In the genomic region with DNA sequence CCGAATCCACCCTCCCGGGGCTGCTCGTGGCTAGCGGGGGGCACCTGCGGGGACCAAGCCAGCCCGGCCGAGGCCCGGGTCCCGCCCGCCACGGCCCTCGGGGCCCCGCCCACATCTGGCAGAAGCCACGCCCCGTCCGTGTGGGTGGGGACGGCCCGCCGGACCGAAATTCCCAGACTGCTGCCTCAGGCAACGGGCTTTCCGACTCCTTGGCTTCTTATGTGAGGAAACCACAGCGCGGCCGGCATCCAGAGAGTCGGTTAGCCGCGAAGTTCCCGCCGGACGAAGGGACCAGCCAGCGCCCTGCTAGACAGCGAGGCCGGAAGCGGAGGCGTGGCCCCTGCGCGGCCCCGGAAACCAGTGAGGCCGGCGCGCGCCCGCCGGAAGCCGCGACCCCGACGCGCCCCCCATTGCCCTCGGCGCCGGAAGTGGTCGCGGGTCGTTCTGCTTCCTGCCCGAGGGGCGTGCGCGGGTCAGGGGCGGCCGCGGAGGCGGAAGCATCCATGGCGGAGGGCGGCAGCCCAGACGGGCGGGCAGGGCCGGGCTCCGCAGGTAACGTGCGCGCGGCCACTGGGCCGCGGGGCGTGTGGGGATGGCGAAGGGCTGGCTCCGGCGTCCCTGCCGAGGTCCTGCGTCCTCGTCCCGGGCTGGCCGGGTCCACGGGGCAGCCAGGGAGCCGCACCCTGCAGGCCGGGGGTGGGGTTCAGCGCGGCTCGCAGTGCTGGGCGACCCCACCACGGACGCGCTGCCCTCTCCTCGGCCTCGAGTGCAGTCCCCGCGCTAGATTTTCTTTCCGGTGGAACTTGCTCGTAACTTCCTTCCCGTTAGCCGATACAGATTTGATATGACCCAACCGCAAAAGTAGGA, we compare ENCODE assay signal across 8 cellular contexts. TPM values are rescaled to one million over a fixed set of nuclear protein-coding genes. Genes with fewer than 3 reads are reported as not detected.
DNase-seq lines count a peak whose midpoint lies in the region; ATAC-seq and TF ChIP-seq lines count a peak whose summit lies in the region.

A gene with protein sequence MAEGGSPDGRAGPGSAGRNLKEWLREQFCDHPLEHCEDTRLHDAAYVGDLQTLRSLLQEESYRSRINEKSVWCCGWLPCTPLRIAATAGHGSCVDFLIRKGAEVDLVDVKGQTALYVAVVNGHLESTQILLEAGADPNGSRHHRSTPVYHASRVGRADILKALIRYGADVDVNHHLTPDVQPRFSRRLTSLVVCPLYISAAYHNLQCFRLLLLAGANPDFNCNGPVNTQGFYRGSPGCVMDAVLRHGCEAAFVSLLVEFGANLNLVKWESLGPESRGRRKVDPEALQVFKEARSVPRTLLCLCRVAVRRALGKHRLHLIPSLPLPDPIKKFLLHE (plus strand): TSS at position 360 of the 867 bp plus-strand sequence. CDS start 144 bp downstream, at position 504.

- peak within 1 kb of the TSS; percentile 39; the same call in 1 of the 2 replicates for H2AFZ ChIP-seq in OCI-LY1 (ENCODE audit: low read length)

- peak within 1 kb of the TSS; percentile 91 for H3K4me3 ChIP-seq in CD8-positive, alpha-beta memory T cell (ENCODE audit: low read length)
- H3K4me3 ChIP-seq in OCI-LY1 (ENCODE audit: low read depth, low read length, poor library complexity, severe bottlenecking): peak within 1 kb of the TSS; percentile 93
- peak within 1 kb of the TSS; percentile 86 for H3K4me3 ChIP-seq in epithelial cell of esophagus (ENCODE audit: low read length)

- H3K4me1 Mint-ChIP-seq in CD8-positive, alpha-beta memory T cell: peaks cover 45 to 57% (median 56%) of the 10 kb centered on the region in 3 donors

- no peaks in the 10 kb centered on the region for H3K27me3 ChIP-seq in CD8-positive, alpha-beta memory T cell (ENCODE audit: insufficient read depth, low read length, poor library complexity, severe bottlenecking)
- 0 out of 2 replicates have a peak, but pooled peaks cover 4% of the 10 kb centered on the region for H3K27me3 ChIP-seq in OCI-LY1 (ENCODE audit: insufficient read depth, low read length)

- H3K36me3 ChIP-seq in CD8-positive, alpha-beta memory T cell (ENCODE audit: insufficient read depth, low read length): peaks cover 5% of the 10 kb centered on the region
- H3K36me3 ChIP-seq in OCI-LY1 (ENCODE audit: insufficient read depth, low read length): peaks cover 14% of the 10 kb centered on the region

- peaks cover 42% of the 10 kb centered on the region for H3K79me2 ChIP-seq in OCI-LY1 (ENCODE audit: insufficient read depth, low read length)

- peaks cover 31% of the 10 kb centered on the region for H3K4me1 ChIP-seq in CD8-positive, alpha-beta memory T cell (ENCODE audit: insufficient read depth, low read length)
- peaks cover 26% of the 10 kb centered on the region for H3K4me1 ChIP-seq in OCI-LY1 (ENCODE audit: insufficient read depth, low read length, severe bottlenecking)

- TF ChIP-seq CTCF in OCI-LY1 (IDR thresholded peaks at IDR 0.05; ENCODE audit: low read length) (no peak), epithelial cell of esophagus (IDR thresholded peaks at IDR 0.05; ENCODE audit: insufficient read depth, low read depth, low read length, missing control alignments) (no peak)

- CTCF ChIA-PET in CD8-positive, alpha-beta memory T cell (lab: Charles Lee): no interaction called here

- no peaks in the 10 kb centered on the region for H3K9me3 ChIP-seq in CD8-positive, alpha-beta memory T cell (ENCODE audit: low read length)
- H3K9me3 ChIP-seq in OCI-LY1 (ENCODE audit: low read length): no peaks in the 10 kb centered on the region

- peak within 1 kb of the TSS; percentile 95 for H3K9ac ChIP-seq in OCI-LY1 (ENCODE audit: low read length)

- POLR2A ChIA-PET in CD8-positive, alpha-beta memory T cell (lab: Charles Lee): no interaction called here

- no peaks in the 10 kb centered on the region for H3F3A ChIP-seq in OCI-LY1 (ENCODE audit: insufficient read depth, low read length)

- H3K36me3 Mint-ChIP-seq in CD8-positive, alpha-beta memory T cell: peaks cover 4 to 34% (median 9%) of the 10 kb centered on the region in 3 donors

- no peaks in the 10 kb centered on the region for H3K9me2 ChIP-seq in OCI-LY1 (ENCODE audit: low read depth, low read length)

- H3K4me3 Mint-ChIP-seq in CD8-positive, alpha-beta memory T cell: peak within 1 kb of the TSS; percentile 91 to 95 (median 93)

- DNase-seq in CD8-positive, alpha-beta memory T cell: peak; percentile 72 to 89 (median 84)
- peak; percentile 91 for DNase-seq in activated CD8-positive, alpha-beta memory T cell treated with anti-CD3 and anti-CD28 coated beads, Interleukin-2, amount 50 U/mL, for 48 hours
- DNase-seq in epithelial cell of esophagus (ENCODE audit: low read depth) (peak; percentile 86), mucosa of gallbladder (ENCODE audit: low spot score) (peak; percentile 58)
- peak; percentile 87 for DNase-seq in stimulated activated CD8-positive, alpha-beta memory T cell treated with anti-CD3 and anti-CD28 coated beads, Interleukin-4, amount 100 ng/mL, for 48 hours

- peak within 1 kb of the TSS; percentile 98 for H3K4me2 ChIP-seq in OCI-LY1 (ENCODE audit: low read length)

- H3K27ac Mint-ChIP-seq in CD8-positive, alpha-beta memory T cell: peak within 1 kb of the TSS; percentile 90 to 97 (median 95)

- H3K27ac ChIP-seq in CD8-positive, alpha-beta memory T cell (ENCODE audit: low read depth, low read length): peak within 1 kb of the TSS; percentile 92
- peak within 1 kb of the TSS; percentile 37 for H3K27ac ChIP-seq in OCI-LY1 (ENCODE audit: low read depth, low read length, poor library complexity, severe bottlenecking)

- no peaks in the 10 kb centered on the region for H4K20me1 ChIP-seq in OCI-LY1 (ENCODE audit: insufficient read depth, low read length)

- ATAC-seq in GM19395 (IDR thresholded peaks at IDR 0.05; ENCODE audit: unreplicated experiment): peak; percentile 80
- peak; percentile 53 for ATAC-seq in HG03558 (IDR thresholded peaks at IDR 0.05; ENCODE audit: extremely low read depth, unreplicated experiment)

- no peaks in the 10 kb centered on the region for H3K9me3 Mint-ChIP-seq in CD8-positive, alpha-beta memory T cell

- H3K27me3 Mint-ChIP-seq in CD8-positive, alpha-beta memory T cell: no peaks in the 10 kb centered on the region

RNA-seq across cellular contexts. Expression of the gene that starts here (rescaled TPM):
- 10 to 100 TPM; 41.8 to 41.9 TPM for total RNA-seq in CD8-positive, alpha-beta memory T cell
- 25.9 TPM for polyA plus RNA-seq in CD8-positive, alpha-beta memory T cell
- total RNA-seq in mucosa of gallbladder: 24.9 TPM

Comparison
In these comparisons a context has a peak if more than half of its experiments do, and no peak if none do; other contexts are left out.
1. Peak in every context shown above with its lines: DNase-seq, ATAC-seq, H3K4me3 ChIP-seq and H3K27ac ChIP-seq.